In the genomic region with DNA sequence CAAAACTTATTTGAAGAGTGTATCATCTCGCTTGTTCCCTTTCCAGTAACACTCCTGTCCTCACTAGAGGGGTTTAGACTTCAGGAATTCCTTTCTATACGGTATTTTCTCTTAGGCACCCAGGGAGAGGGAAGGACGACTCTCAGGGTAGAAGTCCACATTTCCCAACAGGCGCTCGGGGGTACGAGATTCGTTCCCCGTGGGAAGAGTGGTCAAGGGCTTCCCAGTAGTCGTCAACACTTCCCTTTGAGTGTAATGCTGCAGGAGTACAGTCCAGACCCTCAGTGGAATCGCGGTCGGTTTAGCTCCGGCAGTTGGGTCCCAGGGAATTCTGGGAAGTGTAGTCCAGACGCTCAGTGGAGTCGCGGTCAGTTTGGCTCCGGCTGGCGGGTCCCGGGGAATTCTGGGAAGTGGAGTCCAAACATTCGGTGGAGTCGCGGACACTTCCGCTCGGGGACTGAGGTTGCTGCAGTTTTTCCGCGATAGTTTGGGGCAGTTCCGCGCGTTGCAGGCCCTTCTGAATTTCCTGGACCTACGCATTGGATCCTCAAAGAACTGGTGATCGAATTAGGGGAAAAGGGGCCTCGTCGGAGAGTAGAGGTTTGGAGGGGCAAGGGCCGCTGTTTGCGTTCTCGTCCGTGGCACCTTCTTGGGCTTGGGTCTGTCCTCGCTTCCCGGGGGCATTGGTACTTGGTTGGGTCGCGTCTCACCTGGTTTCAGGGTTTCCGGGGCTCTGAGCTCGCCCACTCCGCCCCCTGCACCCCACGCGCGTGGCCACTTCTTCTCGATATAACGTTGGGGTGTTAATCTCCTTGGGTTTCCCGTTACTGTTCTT, we compare ENCODE assay signal across 8 cellular contexts. TPM values are rescaled to one million over a fixed set of nuclear protein-coding genes. Genes with fewer than 3 reads are reported as not detected.
DNase-seq lines count a peak whose midpoint lies in the region; TF ChIP-seq lines count a peak whose summit lies in the region.

A gene (plus strand): TSS at position 431 of the 835 bp plus-strand sequence. CDS start 3,513 bp downstream, outside the sequence.

- H3K4me2 ChIP-seq in SK-N-SH: peak within 1 kb of the TSS; percentile 81

- POLR2A ChIA-PET in HEK293T (lab: Yijun Ruan, JAX) (interaction anchor here (0.5 to 2.2 kb wide), 9 partner anchors 8 to 406 kb away, joined by 3 to 8 read pairs (median 3); a partner anchor contains a TSS), SK-N-SH (lab: Yijun Ruan, JAX) (interaction anchor here (1.5 kb wide), 1 partner anchor 19 kb away, joined by 3 read pairs; a partner anchor contains a TSS)

- H3K27ac Mint-ChIP-seq in activated naive CD4-positive, alpha-beta T cell treated with anti-CD3 and anti-CD28 coated beads, Interleukin-2, amount 10 ng/mL, durations not matched to agents 7 days and 5 days: peak within 1 kb of the TSS; percentile 79

- H3K4me1 Mint-ChIP-seq in activated naive CD4-positive, alpha-beta T cell treated with anti-CD3 and anti-CD28 coated beads, Interleukin-2, amount 10 ng/mL, durations not matched to agents 7 days and 5 days: peaks cover 21% of the 10 kb centered on the region

- peak; percentile 94 for DNase-seq in ELF-1 (ENCODE audit: low read depth, low spot score)
- DNase-seq in HEK293T (ENCODE audit: extremely low spot score): peak; percentile 86
- peak; percentile 94 for DNase-seq in NAMALWA (ENCODE audit: low spot score)
- DNase-seq in SK-N-SH: peak; percentile 87
- peak; percentile 91 for DNase-seq in activated naive CD4-positive, alpha-beta T cell treated with anti-CD3 and anti-CD28 coated beads, Interleukin-2, amount 10 ng/mL, durations not matched to agents 7 days and 5 days
- DNase-seq in globus pallidus (ENCODE audit: low spot score): peak; percentile 94
- DNase-seq in occipital lobe (lab: John Stamatoyannopoulos, UW): peak; percentile 90
- peak; percentile 94 to 95 for DNase-seq in suprapubic skin (ENCODE audit: low spot score in 2 of 2)

- peaks cover 4% of the 10 kb centered on the region for H3K27me3 Mint-ChIP-seq in activated naive CD4-positive, alpha-beta T cell treated with anti-CD3 and anti-CD28 coated beads, Interleukin-2, amount 10 ng/mL, durations not matched to agents 7 days and 5 days

- H3K4me3 ChIP-seq in SK-N-SH (ENCODE audit: low read depth in 2 of 2, low read length in 1 of 2) (peak within 1 kb of the TSS; percentile 87 to 93), suprapubic skin (peak within 1 kb of the TSS; percentile 85)

- WGBS in SK-N-SH (ENCODE audit: low lambda C conversion rate): under 1% methylated on average over 33 of the region's 50 CpGs
- WGBS in suprapubic skin: under 1% methylated on average over 36 of the region's 50 CpGs

- H3K27ac ChIP-seq in SK-N-SH (ENCODE audit: low read depth in 2 of 2, low read length in 1 of 2) (peak within 1 kb of the TSS; percentile 59 to 85; a peak in 3 of 4 replicates), suprapubic skin (peak within 1 kb of the TSS; percentile 75)

- peak within 1 kb of the TSS; percentile 94 for H3K4me3 Mint-ChIP-seq in activated naive CD4-positive, alpha-beta T cell treated with anti-CD3 and anti-CD28 coated beads, Interleukin-2, amount 10 ng/mL, durations not matched to agents 7 days and 5 days

- H4K20me1 ChIP-seq in SK-N-SH (ENCODE audit: insufficient read depth): no peaks in the 10 kb centered on the region

- H2AFZ ChIP-seq in SK-N-SH (ENCODE audit: low read depth): peak within 1 kb of the TSS; percentile 92

- H3K9me3 ChIP-seq in SK-N-SH: no peaks in the 10 kb centered on the region
- peaks cover 4% of the 10 kb centered on the region for H3K9me3 ChIP-seq in suprapubic skin

- peaks cover 29% of the 10 kb centered on the region for H3K79me2 ChIP-seq in SK-N-SH (ENCODE audit: insufficient read depth)

- peaks cover 23 to 26% of the 10 kb centered on the region in 2 experiments for H3K36me3 ChIP-seq in SK-N-SH (replicated peaks in 1 of 2; ENCODE audit: control insufficient read depth in 1 of 2, insufficient read depth in 2 of 2, low read length in 1 of 2)
- peaks cover 25% of the 10 kb centered on the region for H3K36me3 ChIP-seq in suprapubic skin

- TF ChIP-seq CTCF in SK-N-SH (IDR thresholded peaks at IDR 0.05) (no peak), suprapubic skin (IDR thresholded peaks at IDR 0.05) (no peak)

- CTCF ChIA-PET in HEK293T (lab: Yijun Ruan, JAX): no interaction called here
- CTCF ChIA-PET in SK-N-SH (lab: Yijun Ruan, JAX): interaction anchor here (0.6 to 1.0 kb wide), 2 partner anchors 348 to 477 kb away, joined by 3 read pairs; no protein-coding TSS in a partner anchor
- CTCF ChIA-PET in activated naive CD4-positive, alpha-beta T cell treated with anti-CD3 and anti-CD28 coated beads, Interleukin-2, amount 10 ng/mL, durations not matched to agents 7 days and 5 days (lab: Charles Lee): interaction anchor here (1.1 to 1.9 kb wide), 5 partner anchors 20 to 159 kb away, joined by 3 to 7 read pairs (median 5); a partner anchor contains a TSS

- H3K27me3 ChIP-seq in SK-N-SH (ENCODE audit: insufficient read depth) (no peaks in the 10 kb centered on the region), suprapubic skin (no peaks in the 10 kb centered on the region)

- TF ChIP-seq EP300 in SK-N-SH (IDR thresholded peaks at IDR 0.05; ENCODE audit: borderline replicate concordance in 1 of 2, low read depth in 1 of 2, low read length in 1 of 2) (no peak), suprapubic skin (IDR thresholded peaks at IDR 0.05) (no peak)

- H3K4me1 ChIP-seq in SK-N-SH (ENCODE audit: control insufficient read depth in 1 of 2, insufficient read depth in 2 of 2, low read depth in 1 of 2, low read length in 1 of 2) (no peaks in the 10 kb centered on the region; a peak in 2 of 4 replicates), suprapubic skin (peaks cover 17% of the 10 kb centered on the region)

- peak within 1 kb of the TSS; percentile 73 for H3K9ac ChIP-seq in SK-N-SH

- peaks cover 13% of the 10 kb centered on the region for H3K9me3 Mint-ChIP-seq in activated naive CD4-positive, alpha-beta T cell treated with anti-CD3 and anti-CD28 coated beads, Interleukin-2, amount 10 ng/mL, durations not matched to agents 7 days and 5 days

- H3K36me3 Mint-ChIP-seq in activated naive CD4-positive, alpha-beta T cell treated with anti-CD3 and anti-CD28 coated beads, Interleukin-2, amount 10 ng/mL, durations not matched to agents 7 days and 5 days: peaks cover 37% of the 10 kb centered on the region

- TF ChIP-seq RAD21 in SK-N-SH (IDR thresholded peaks at IDR 0.05; ENCODE audit: low read length): no peak

- no peaks in the 10 kb centered on the region for H3F3A ChIP-seq in SK-N-SH (replicated peaks; ENCODE audit: insufficient read depth)

- no peaks in the 10 kb centered on the region for H3K9me2 ChIP-seq in SK-N-SH

- TF ChIP-seq POLR2A in suprapubic skin (IDR thresholded peaks at IDR 0.05): peak in 1 of 2 donors; percentile 26

TF ChIP-seq in HEK293T, 16 proteins besides CTCF, POLR2A, EP300 and RAD21:
- TF ChIP-seq LEF1 (IDR thresholded peaks at IDR 0.05; ENCODE audit: borderline replicate concordance) (no peak), TARDBP (IDR thresholded peaks at IDR 0.05) (no peak), SP1 (IDR thresholded peaks at IDR 0.05) (no peak), FOXK2 (IDR thresholded peaks at IDR 0.05) (no peak), SUZ12 (IDR thresholded peaks at IDR 0.05) (peak; percentile 38; the same call in 1 of the 2 replicates), BHLHE40 (IDR thresholded peaks at IDR 0.05; ENCODE audit: borderline replicate concordance) (no peak), ELF4 (IDR thresholded peaks at IDR 0.05) (0 out of 2 replicates have a peak, but pooled peaks have one; percentile 26), ZNF384 (IDR thresholded peaks at IDR 0.05) (no peak), ARNT (IDR thresholded peaks at IDR 0.05) (no peak), CTBP1 (IDR thresholded peaks at IDR 0.05; ENCODE audit: borderline replicate concordance) (no peak), HDGF (IDR thresholded peaks at IDR 0.05; ENCODE audit: borderline replicate concordance) (no peak)

TF ChIP-seq in SK-N-SH, 30 proteins besides CTCF, POLR2A, EP300 and RAD21 (continues in another document):
- TF ChIP-seq, protein P1, sequence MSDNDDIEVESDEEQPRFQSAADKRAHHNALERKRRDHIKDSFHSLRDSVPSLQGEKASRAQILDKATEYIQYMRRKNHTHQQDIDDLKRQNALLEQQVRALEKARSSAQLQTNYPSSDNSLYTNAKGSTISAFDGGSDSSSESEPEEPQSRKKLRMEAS (IDR thresholded peaks at IDR 0.05; ENCODE audit: low read depth): peak; percentile 26; the same call in 1 of the 2 replicates
- TF ChIP-seq, protein P2, sequence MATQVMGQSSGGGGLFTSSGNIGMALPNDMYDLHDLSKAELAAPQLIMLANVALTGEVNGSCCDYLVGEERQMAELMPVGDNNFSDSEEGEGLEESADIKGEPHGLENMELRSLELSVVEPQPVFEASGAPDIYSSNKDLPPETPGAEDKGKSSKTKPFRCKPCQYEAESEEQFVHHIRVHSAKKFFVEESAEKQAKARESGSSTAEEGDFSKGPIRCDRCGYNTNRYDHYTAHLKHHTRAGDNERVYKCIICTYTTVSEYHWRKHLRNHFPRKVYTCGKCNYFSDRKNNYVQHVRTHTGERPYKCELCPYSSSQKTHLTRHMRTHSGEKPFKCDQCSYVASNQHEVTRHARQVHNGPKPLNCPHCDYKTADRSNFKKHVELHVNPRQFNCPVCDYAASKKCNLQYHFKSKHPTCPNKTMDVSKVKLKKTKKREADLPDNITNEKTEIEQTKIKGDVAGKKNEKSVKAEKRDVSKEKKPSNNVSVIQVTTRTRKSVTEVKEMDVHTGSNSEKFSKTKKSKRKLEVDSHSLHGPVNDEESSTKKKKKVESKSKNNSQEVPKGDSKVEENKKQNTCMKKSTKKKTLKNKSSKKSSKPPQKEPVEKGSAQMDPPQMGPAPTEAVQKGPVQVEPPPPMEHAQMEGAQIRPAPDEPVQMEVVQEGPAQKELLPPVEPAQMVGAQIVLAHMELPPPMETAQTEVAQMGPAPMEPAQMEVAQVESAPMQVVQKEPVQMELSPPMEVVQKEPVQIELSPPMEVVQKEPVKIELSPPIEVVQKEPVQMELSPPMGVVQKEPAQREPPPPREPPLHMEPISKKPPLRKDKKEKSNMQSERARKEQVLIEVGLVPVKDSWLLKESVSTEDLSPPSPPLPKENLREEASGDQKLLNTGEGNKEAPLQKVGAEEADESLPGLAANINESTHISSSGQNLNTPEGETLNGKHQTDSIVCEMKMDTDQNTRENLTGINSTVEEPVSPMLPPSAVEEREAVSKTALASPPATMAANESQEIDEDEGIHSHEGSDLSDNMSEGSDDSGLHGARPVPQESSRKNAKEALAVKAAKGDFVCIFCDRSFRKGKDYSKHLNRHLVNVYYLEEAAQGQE (IDR thresholded peaks at IDR 0.05; ENCODE audit: low read depth, low read length): no peak
- peak; percentile 72; the same call in 1 of the 2 replicates for TF ChIP-seq TAF1 (IDR thresholded peaks at IDR 0.05; ENCODE audit: borderline replicate concordance, low read depth, low read length)
- 0 out of 2 replicates have a peak, but pooled peaks have one; percentile 37 for TF ChIP-seq FOXJ3 (CRISPR knock-in tag; IDR thresholded peaks at IDR 0.05)

RNA-seq across cellular contexts. Expression of the gene that starts here (rescaled TPM):
- 13.9 and 20.2 TPM in 2 replicates for polyA plus RNA-seq in SK-N-SH (2012; rRNA removed)
- polyA plus RNA-seq in SK-N-SH (2012; cell fraction: cytosol; rRNA removed): 6.2 and 8.0 TPM in 2 replicates
- polyA plus RNA-seq in SK-N-SH (2012; cell fraction: nucleus; rRNA removed): 45.3 and 82.9 TPM in 2 replicates
- 57.9 TPM for total RNA-seq in occipital lobe
- total RNA-seq in suprapubic skin: 10 to 100 TPM; 11.5 to 43.9 (median 19.8) TPM

Comparison
In these comparisons a context has a peak if more than half of its experiments do, and no peak if none do; other contexts are left out.
1. Peak in every context shown above with its lines: DNase-seq, H3K4me3 ChIP-seq and H3K27ac ChIP-seq.